ENCODE assay signal across 21 cellular contexts in the genomic region with DNA sequence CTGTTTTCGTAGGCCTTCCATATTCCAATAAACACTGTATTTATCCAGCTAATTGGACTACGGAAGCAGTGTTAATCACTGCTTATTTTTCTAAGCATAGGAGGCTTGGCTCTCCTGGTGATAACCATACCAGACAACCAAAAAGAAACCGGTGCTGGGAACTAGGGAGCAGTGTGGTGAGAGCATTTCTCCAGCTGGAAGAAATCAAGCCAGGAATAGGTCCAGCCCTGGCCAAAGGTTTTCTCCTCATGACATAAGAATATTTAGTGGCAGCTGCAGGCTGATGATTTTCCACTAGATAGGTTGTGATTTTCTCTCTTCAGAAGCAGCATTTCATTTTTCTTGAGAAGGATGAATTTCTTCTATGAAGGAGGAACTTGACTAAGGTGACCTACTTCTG.
A peak's percentile ranks its signal among the peaks of the same experiment; 100 is the strongest.
DNase-seq lines count a peak whose midpoint lies in the region; ATAC-seq, FAIRE-seq and TF ChIP-seq lines count a peak whose summit lies in the region.
"Had no signal": no experiment of that assay in that cellular context is flagged by ENCODE, and none has a peak within 500 bp of the region (broad histone marks: within the 10 kb centered on the region; RNA-seq: fewer than 3 reads in every experiment).

No MANE protein-coding gene starts in this region.

- H3K4me3 ChIP-seq in small intestine (ENCODE audit: low read depth in 1 of 2, low read length in 2 of 2): no peak overlapping the region
- H3K4me3 ChIP-seq in lower leg skin (ENCODE audit: low read depth, poor library complexity, severe bottlenecking): no peak overlapping the region
- H3K4me3 ChIP-seq: BLaER1, SJCRH30 had no signal

- no peaks in the 10 kb centered on the region for H3K36me3 ChIP-seq in small intestine (ENCODE audit: control insufficient read depth in 2 of 2, insufficient read depth in 2 of 2, low read length in 2 of 2)
- H3K36me3 ChIP-seq: BLaER1, SJCRH30 had no signal

- no peaks in the 10 kb centered on the region for H3K4me1 ChIP-seq in small intestine (ENCODE audit: control insufficient read depth in 2 of 2, insufficient read depth in 1 of 2, low read depth in 1 of 2, low read length in 1 of 2)
- H3K4me1 ChIP-seq: SJCRH30 had no signal

- no peak overlapping the region for H3K27ac ChIP-seq in small intestine (ENCODE audit: low read depth in 1 of 2, low read length in 1 of 2)
- H3K27ac ChIP-seq: BLaER1, KMS-11, RWPE1, SJCRH30 had no signal

- TF ChIP-seq POLR2A in lower leg skin (IDR thresholded peaks at IDR 0.05): no peak

- no peak for TF ChIP-seq CTCF in lower leg skin (IDR thresholded peaks at IDR 0.05)

- DNase-seq in NCI-H82 (lab: John Stamatoyannopoulos, UW) (peak; percentile 33), NCI-H82 treated with DMSO at 0.1 percent for 48 hours (lab: John Stamatoyannopoulos, UW; ENCODE audit: unreplicated experiment) (no peak), cerebellar cortex (ENCODE audit: low spot score) (peak; percentile 14), globus pallidus (ENCODE audit: low spot score) (peak; percentile 2), small intestine (peak; percentile 3), lower leg skin (ENCODE audit: low spot score in 2 of 2) (no peak), 8988T (no peak)
- DNase-seq: CD8-positive, alpha-beta memory T cell; DMS79 treated with DMSO at 0.1 percent for 48 hours; GOT3; NCI-H1048; NCI-H1436 treated with DMSO at 0.1 percent for 48 hours; NCI-H524; NK-92 treated with Interleukin-12 subunit alpha and Interleukin-12 subunit beta, amount 100 ng/mL, for 24 hours; OCI-M1; SJCRH30 had no signal

- H3K9me3 ChIP-seq in small intestine (ENCODE audit: control insufficient read depth, low read depth): no peaks in the 10 kb centered on the region
- H3K9me3 ChIP-seq: BLaER1, SJCRH30 had no signal

- 67 to 70% (median 70%) methylated on average over 3 of the region's 3 CpGs for WGBS in small intestine, 3 donors
- 79 to 82% methylated on average over 3 of the region's 3 CpGs for WGBS in lower leg skin, 2 donors

- no peaks in the 10 kb centered on the region for H3K27me3 ChIP-seq in small intestine (ENCODE audit: control insufficient read depth in 2 of 2, insufficient read depth in 2 of 2, low read length in 2 of 2)
- H3K27me3 ChIP-seq: BLaER1, SJCRH30 had no signal

- no peak for ATAC-seq in GM19328 (IDR thresholded peaks at IDR 0.05; ENCODE audit: unreplicated experiment)

- no peak for FAIRE-seq in small intestine (lab: Jason Lieb, UNC)
- FAIRE-seq: G401.6 had no signal

- intact Hi-C loops in lower leg skin (cut with DNase I; ENCODE audit: low total_unique reads): no loop called here

Comparison
In these comparisons a context has a peak if more than half of its experiments do, and no peak if none do; other contexts are left out.
1. DNase-seq: peak in NCI-H82 (single experiment), cerebellar cortex (single experiment), globus pallidus (single experiment) and small intestine (single experiment); none in NCI-H82 treated with DMSO at 0.1 percent for 48 hours (single experiment), lower leg skin (0 of 2) and 8988T (single experiment).